In the genomic region with DNA sequence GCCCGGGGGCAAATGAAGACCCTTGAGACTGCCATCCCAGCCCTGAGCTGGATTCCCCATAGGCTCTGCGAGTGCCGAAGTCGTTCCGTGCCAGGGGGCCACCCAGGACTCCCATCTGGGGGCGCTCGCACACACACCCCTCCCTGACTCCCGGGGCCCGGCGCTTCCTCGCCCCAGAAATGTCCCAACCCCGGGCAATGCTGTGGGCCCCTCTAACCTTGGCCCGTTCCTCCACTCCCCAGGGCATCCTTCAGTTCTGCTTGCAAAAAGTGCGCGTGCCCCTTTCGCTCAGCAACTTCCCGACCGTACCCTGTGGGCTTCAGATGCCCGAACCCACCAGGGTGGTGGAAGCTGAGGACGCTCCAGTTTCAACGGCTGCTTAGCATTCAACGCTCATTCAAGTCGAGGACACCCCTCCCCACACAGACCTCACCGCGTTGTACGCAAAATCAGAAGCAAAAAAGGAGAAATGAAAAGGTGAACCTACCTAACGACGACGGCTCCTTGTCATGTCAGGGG, we compare ENCODE assay signal across 8 cellular contexts. TPM values are rescaled to one million over a fixed set of nuclear protein-coding genes. Genes with fewer than 3 reads are reported as not detected.
DNase-seq lines count a peak whose midpoint lies in the region; ATAC-seq, FAIRE-seq and TF ChIP-seq lines count a peak whose summit lies in the region.

No MANE protein-coding gene starts in this region.

- FAIRE-seq in GM12891 (lab: Jason Lieb, UNC), result peak; percentile 94

- no peaks in the 10 kb centered on the region for H3K36me3 ChIP-seq in esophagus (ENCODE audit: control insufficient read depth in 2 of 2, insufficient read depth in 2 of 2, low read length in 1 of 2)

- DNase-seq in GM12891 (ENCODE audit: insufficient read length, low spot score) (peak; percentile 32), nephron progenitor cell (peak; percentile 31), A172 (ENCODE audit: low spot score) (no peak), AG08396 (ENCODE audit: low spot score) (no peak)
- no peak for DNase-seq in activated CD4-positive, alpha-beta T cell treated with anti-CD3 and anti-CD28 coated beads, Interleukin-2, amount 10 ng/mL, durations not matched to agents 24 days and 14 days

- H3K4me3 ChIP-seq in esophagus (ENCODE audit: low read depth in 1 of 2, low read length in 2 of 2), result peak overlapping the region; percentile 48 to 49

- WGBS in esophagus, 2 donors, result 4 to 6% methylated on average over 29 of the region's 29 CpGs

- H3K27ac Mint-ChIP-seq in activated CD4-positive, alpha-beta T cell treated with anti-CD3 and anti-CD28 coated beads, Interleukin-2, amount 10 ng/mL, durations not matched to agents 24 days and 14 days, result peak overlapping the region; percentile 93
- no peak overlapping the region for H3K27ac Mint-ChIP-seq in nephron progenitor cell

- no peaks in the 10 kb centered on the region for H3K9me3 Mint-ChIP-seq in activated CD4-positive, alpha-beta T cell treated with anti-CD3 and anti-CD28 coated beads, Interleukin-2, amount 10 ng/mL, durations not matched to agents 24 days and 14 days
- no peaks in the 10 kb centered on the region for H3K9me3 Mint-ChIP-seq in nephron progenitor cell

- peaks cover 0 to 7% of the 10 kb centered on the region in 2 donors for H3K27me3 ChIP-seq in esophagus (ENCODE audit: control insufficient read depth in 1 of 2, insufficient read depth in 2 of 2, low read length in 2 of 2)

- peaks cover 32% of the 10 kb centered on the region for H3K36me3 Mint-ChIP-seq in activated CD4-positive, alpha-beta T cell treated with anti-CD3 and anti-CD28 coated beads, Interleukin-2, amount 10 ng/mL, durations not matched to agents 24 days and 14 days (ENCODE audit: low read depth)
- H3K36me3 Mint-ChIP-seq in nephron progenitor cell (ENCODE audit: low read depth), result no peaks in the 10 kb centered on the region

- peaks cover 4 to 8% of the 10 kb centered on the region in 2 donors for H3K4me1 ChIP-seq in esophagus (ENCODE audit: control insufficient read depth in 2 of 2, insufficient read depth in 2 of 2, low read length in 1 of 2)

- TF ChIP-seq CTCF in nephron progenitor cell (IDR thresholded peaks at IDR 0.05), result no peak

- H3K4me1 Mint-ChIP-seq in activated CD4-positive, alpha-beta T cell treated with anti-CD3 and anti-CD28 coated beads, Interleukin-2, amount 10 ng/mL, durations not matched to agents 24 days and 14 days, result peaks cover 77% of the 10 kb centered on the region
- H3K4me1 Mint-ChIP-seq in nephron progenitor cell, result peaks cover 56% of the 10 kb centered on the region

- H3K4me3 Mint-ChIP-seq in activated CD4-positive, alpha-beta T cell treated with anti-CD3 and anti-CD28 coated beads, Interleukin-2, amount 10 ng/mL, durations not matched to agents 24 days and 14 days, result peak overlapping the region; percentile 86
- H3K4me3 Mint-ChIP-seq in nephron progenitor cell, result peak overlapping the region; percentile 88

- no peaks in the 10 kb centered on the region for H3K27me3 Mint-ChIP-seq in activated CD4-positive, alpha-beta T cell treated with anti-CD3 and anti-CD28 coated beads, Interleukin-2, amount 10 ng/mL, durations not matched to agents 24 days and 14 days
- peaks cover 74% of the 10 kb centered on the region for H3K27me3 Mint-ChIP-seq in nephron progenitor cell (ENCODE audit: low read depth, poor library complexity)

- ATAC-seq in HG02870 (IDR thresholded peaks at IDR 0.05; ENCODE audit: unreplicated experiment) (peak; percentile 73), GM18873 (IDR thresholded peaks at IDR 0.05; ENCODE audit: low FRiP score, unreplicated experiment) (no peak)

- intact Hi-C loops in activated CD4-positive, alpha-beta T cell treated with anti-CD3 and anti-CD28 coated beads, Interleukin-2, amount 10 ng/mL, durations not matched to agents 24 days and 14 days (cut with micrococcal nuclease), result loop anchor here (2.0 kb wide), 1 partner anchor 18 kb away; no protein-coding TSS in a partner anchor

- H3K9me3 ChIP-seq in esophagus (ENCODE audit: control insufficient read depth in 2 of 2, insufficient read depth in 1 of 2, low read depth in 1 of 2, low read length in 1 of 2), result no peaks in the 10 kb centered on the region

- peak overlapping the region in 1 of 2 donors; percentile 9 for H3K27ac ChIP-seq in esophagus (ENCODE audit: low read depth in 2 of 2, low read length in 1 of 2)

- TF ChIP-seq POLR2A in GM12891 (IDR thresholded peaks at IDR 0.05; ENCODE audit: low read depth, low read length), result no peak

TF ChIP-seq in GM12891, 5 proteins besides CTCF, POLR2A, EP300 and RAD21:
- TF ChIP-seq POLR2AphosphoS5 (IDR thresholded peaks at IDR 0.05; ENCODE audit: low read depth, low read length), result no peak
- TF ChIP-seq SPI1 (IDR thresholded peaks at IDR 0.05; ENCODE audit: low read depth, low read length), result peak; percentile 87

RNA-seq across cellular contexts. Expression of a gene that starts 25.4 kb away (rescaled TPM):
- 20.5 TPM for polyA plus RNA-seq in GM12891 (2012; ENCODE audit: low read depth, missing spikeins)
- 25.3 and 26.5 TPM in 2 replicates for total RNA-seq in activated CD4-positive, alpha-beta T cell treated with anti-CD3 and anti-CD28 coated beads, Interleukin-2, amount 10 ng/mL, durations not matched to agents 24 days and 14 days
- under 1 TPM; 0.41 to 0.61 TPM for polyA plus RNA-seq in esophagus
- total RNA-seq in A172 (2014; rRNA removed; shearing (Covaris generic)), result 0.53 TPM in 1 of 2 replicates, not detected in the other

Comparison
In these comparisons a context has a peak if more than half of its experiments do, and no peak if none do; other contexts are left out.
1. DNase-seq: peak in GM12891 (single experiment) and nephron progenitor cell (single experiment); none in activated CD4-positive, alpha-beta T cell treated with anti-CD3 and anti-CD28 coated beads, Interleukin-2, amount 10 ng/mL, durations not matched to agents 24 days and 14 days (single experiment), A172 (single experiment) and AG08396 (single experiment).
2. RNA of a gene that starts 25.4 kb away (total RNA-seq): 25.3 to 26.5 TPM in activated CD4-positive, alpha-beta T cell treated with anti-CD3 and anti-CD28 coated beads, Interleukin-2, amount 10 ng/mL, durations not matched to agents 24 days and 14 days; 0.53 TPM in A172; every median in the first group is over 10 times any median in the second.